In the genomic region with DNA sequence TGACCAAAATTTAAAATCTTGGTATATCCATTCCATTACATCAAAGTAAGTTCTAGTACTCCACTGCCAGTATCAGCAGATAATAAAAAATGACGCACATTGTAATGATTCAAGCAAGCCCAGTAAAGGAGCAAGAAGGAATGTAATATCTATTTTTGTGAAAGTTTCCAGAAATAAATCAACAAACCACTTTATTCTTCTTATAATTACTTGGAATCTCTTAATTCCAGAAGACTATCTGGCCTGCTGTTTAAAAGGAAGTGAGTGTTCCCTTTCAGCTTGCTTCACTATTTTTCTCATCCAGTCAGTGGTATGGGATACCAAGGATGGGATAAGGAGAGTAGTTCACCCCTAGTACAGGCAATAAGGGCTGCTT, we compare ENCODE assay signal across 16 cellular contexts. TPM values are rescaled to one million over a fixed set of nuclear protein-coding genes. Genes with fewer than 3 reads are reported as not detected.
DNase-seq lines count a peak whose midpoint lies in the region; ATAC-seq, FAIRE-seq and TF ChIP-seq lines count a peak whose summit lies in the region.
"Had no signal": no experiment of that assay in that cellular context is flagged by ENCODE, and none has a peak within 500 bp of the region (broad histone marks: within the 10 kb centered on the region; RNA-seq: fewer than 3 reads in every experiment).

No MANE protein-coding gene starts in this region.

- POLR2A ChIA-PET in endothelial cell of umbilical vein (lab: Charles Lee) = no interaction called here

- no peak overlapping the region for H3K9ac ChIP-seq in H9 (ENCODE audit: extremely low read depth, insufficient read length, low read length)
- no peak overlapping the region for H3K9ac ChIP-seq in endothelial cell of umbilical vein (replicated peaks; ENCODE audit: extremely low read depth, insufficient read depth, low read length)

- H3K79me1 ChIP-seq in H9 (ENCODE audit: insufficient read depth, low read depth, low read length, poor library complexity, severe bottlenecking) = no peaks in the 10 kb centered on the region

- CTCF ChIA-PET in endothelial cell of umbilical vein (lab: Charles Lee) = interaction anchor here (2.7 kb wide), 1 partner anchor 183 kb away, joined by 12 read pairs; the partner anchor contains the start of gene CALHM5

- H3K4me3 Mint-ChIP-seq in H9 (peak overlapping the region in 1 of 2 experiments; percentile 30; a peak in 2 of 5 replicates), T-helper 17 cell (no peak overlapping the region)
- H3K4me3 Mint-ChIP-seq: activated naive CD4-positive, alpha-beta T cell treated with anti-CD3 and anti-CD28 coated beads for 36 hours had no signal

- peaks cover 3 to 6% of the 10 kb centered on the region in 2 experiments; a peak in 4 of 5 replicates for H3K9me3 Mint-ChIP-seq in H9

- FAIRE-seq in endothelial cell of umbilical vein (lab: Jason Lieb, UNC) = peak; percentile 55
- FAIRE-seq: endometrium, GM12892 had no signal

- TF ChIP-seq CTCF in H9 (conservative IDR thresholded peaks at IDR 0.05) = no peak
- TF ChIP-seq CTCF in endothelial cell of umbilical vein (IDR thresholded peaks at IDR 0.05; ENCODE audit: extremely low read depth in 1 of 2, insufficient read depth in 1 of 2, low read depth in 1 of 2, low read length in 2 of 2) = no peak
- TF ChIP-seq CTCF in lower lobe of right lung (IDR thresholded peaks at IDR 0.05) = no peak
- TF ChIP-seq CTCF in suprapubic skin (IDR thresholded peaks at IDR 0.05) = no peak

- H3K36me3 ChIP-seq in endothelial cell of umbilical vein (ENCODE audit: control insufficient read depth in 2 of 2, extremely low read depth in 1 of 2, insufficient read depth in 2 of 2, low read length in 2 of 2) (no peaks in the 10 kb centered on the region), lower lobe of right lung (no peaks in the 10 kb centered on the region), suprapubic skin (no peaks in the 10 kb centered on the region)
- H3K36me3 ChIP-seq: neutrophil had no signal

- H3K27ac ChIP-seq in H9 (ENCODE audit: insufficient read length, low read depth, low read length) = peak overlapping the region; percentile 69
- peak overlapping the region; percentile 75 for H3K27ac ChIP-seq in endothelial cell of umbilical vein (ENCODE audit: insufficient read depth, low read depth, low read length)
- H3K27ac ChIP-seq in lower lobe of right lung = peak overlapping the region; percentile 15
- peak overlapping the region; percentile 7 for H3K27ac ChIP-seq in suprapubic skin
- H3K27ac ChIP-seq: neutrophil had no signal

- no peak overlapping the region for H3T11ph ChIP-seq in H9 (ENCODE audit: low read length)

- TF ChIP-seq POLR2A in endothelial cell of umbilical vein (IDR thresholded peaks at IDR 0.05; ENCODE audit: low read depth, low read length) = no peak
- TF ChIP-seq POLR2A in suprapubic skin (IDR thresholded peaks at IDR 0.05) = no peak

- no CpG with 5 or more reads among the region's 1 CpG for WGBS in H9 (ENCODE audit: extremely low coverage, insufficient read length, low lambda C conversion rate)
- 78% methylated on average over 1 of the region's 1 CpG for WGBS in suprapubic skin

- H3K9me3 ChIP-seq in H9 (ENCODE audit: control insufficient read depth, low read depth, low read length) = no peaks in the 10 kb centered on the region
- no peaks in the 10 kb centered on the region for H3K9me3 ChIP-seq in endothelial cell of umbilical vein (replicated peaks; ENCODE audit: control insufficient read depth, insufficient read depth, low read length)
- no peaks in the 10 kb centered on the region for H3K9me3 ChIP-seq in lower lobe of right lung
- H3K9me3 ChIP-seq in suprapubic skin = no peaks in the 10 kb centered on the region
- H3K9me3 ChIP-seq in T-helper 17 cell (ENCODE audit: control insufficient read depth, low read length, poor library complexity, severe bottlenecking) = no peaks in the 10 kb centered on the region
- H3K9me3 ChIP-seq: neutrophil had no signal

- H3K56ac ChIP-seq in H9 (ENCODE audit: insufficient read length, low read depth, low read length) = no peak overlapping the region

- no peak overlapping the region for H2BK12ac ChIP-seq in H9 (ENCODE audit: insufficient read length, low read depth, low read length)

- no peak overlapping the region for H3K4me3 ChIP-seq in endothelial cell of umbilical vein (replicated peaks in 1 of 3; ENCODE audit: insufficient read depth in 1 of 3, low read depth in 1 of 3, low read length in 3 of 3)
- no peak overlapping the region for H3K4me3 ChIP-seq in lower lobe of right lung
- H3K4me3 ChIP-seq in suprapubic skin = no peak overlapping the region
- H3K4me3 ChIP-seq: lung had no signal

- TF ChIP-seq EP300 in suprapubic skin (IDR thresholded peaks at IDR 0.05) = no peak

- H3K23ac ChIP-seq in H9 (ENCODE audit: insufficient read length, low read depth, low read length) = no peak overlapping the region

- no peak overlapping the region for H2BK15ac ChIP-seq in H9 (ENCODE audit: low read depth, low read length)

- no peaks in the 10 kb centered on the region for H3K27me3 ChIP-seq in H9 (ENCODE audit: insufficient read depth, low read length)
- H3K27me3 ChIP-seq in endothelial cell of umbilical vein (ENCODE audit: control insufficient read depth in 2 of 2, insufficient read depth in 2 of 2, low read length in 2 of 2) = no peaks in the 10 kb centered on the region
- no peaks in the 10 kb centered on the region for H3K27me3 ChIP-seq in lower lobe of right lung (ENCODE audit: low read depth)
- no peaks in the 10 kb centered on the region for H3K27me3 ChIP-seq in suprapubic skin
- H3K27me3 ChIP-seq: neutrophil had no signal

- no peak overlapping the region for H3K4ac ChIP-seq in H9 (ENCODE audit: low read depth, low read length)

- H3K36me3 Mint-ChIP-seq in H9 (ENCODE audit: insufficient read depth in 1 of 3, low read depth in 3 of 3) (peaks cover 0 to 10% (median 8%) of the 10 kb centered on the region in 3 experiments; a peak in 4 of 7 replicates), T-helper 17 cell (ENCODE audit: low read depth) (no peaks in the 10 kb centered on the region)

- no peak overlapping the region for H2BK20ac ChIP-seq in H9 (ENCODE audit: low read depth, low read length, poor library complexity, severe bottlenecking)

- H3K79me2 ChIP-seq in H9 (ENCODE audit: insufficient read depth, low read length) (no peaks in the 10 kb centered on the region), endothelial cell of umbilical vein (ENCODE audit: control insufficient read depth, insufficient read depth, low read length) (no peaks in the 10 kb centered on the region)

- H3K9me1 ChIP-seq in endothelial cell of umbilical vein (replicated peaks; ENCODE audit: control insufficient read depth, extremely low read depth, insufficient read depth, low read length) = no peaks in the 10 kb centered on the region

- H3K4me1 Mint-ChIP-seq in H9 (peaks cover 51 to 53% of the 10 kb centered on the region in 2 experiments), T-helper 17 cell (no peaks in the 10 kb centered on the region)

- no peak overlapping the region for H4K8ac ChIP-seq in H9 (replicated peaks; ENCODE audit: insufficient read length, low read depth, low read length)

- H3K4me2 ChIP-seq in H9 (ENCODE audit: insufficient read depth, insufficient read length, low read length) (peak overlapping the region; percentile 31), endothelial cell of umbilical vein (ENCODE audit: insufficient read depth, low read length) (peak overlapping the region; percentile 92)

- H3K23me2 ChIP-seq in H9 (ENCODE audit: insufficient read length, low read depth, low read length, poor library complexity, severe bottlenecking) = no peaks in the 10 kb centered on the region

- dilution Hi-C loops in endothelial cell of umbilical vein (cut with MboI; ENCODE audit: extremely low pct_ligation_motif_present, low sequenced_read_pairs) = no loop called here

- no peak overlapping the region for H2BK120ac ChIP-seq in H9 (ENCODE audit: low read depth, low read length, poor library complexity, severe bottlenecking)

- no TSS peak for BruUV-seq in endothelial cell of umbilical vein (replicated peaks; lab: Mats Ljungman, UMichigan)

- ATAC-seq in lower lobe of right lung (peak in 1 of 2 donors; percentile 26), T-helper 17 cell (no peak)

- DNase-seq in H9 (no peak), endothelial cell of umbilical vein (ENCODE audit: low read depth, low spot score) (no peak), lower lobe of right lung (no peak), suprapubic skin (ENCODE audit: low spot score in 2 of 2) (no peak), HuH-7.5 (ENCODE audit: low spot score) (no peak), T-helper 17 cell (no peak), AML-193 (lab: John Stamatoyannopoulos, UW) (no peak), Ammon's horn (ENCODE audit: low spot score) (no peak)
- DNase-seq: activated naive CD4-positive, alpha-beta T cell treated with anti-CD3 and anti-CD28 coated beads for 36 hours; caudate nucleus; NCI-H1092; NCI-H2171 treated with DMSO at 0.1 percent for 48 hours had no signal

- H4K91ac ChIP-seq in H9 (ENCODE audit: insufficient read length, low read depth, low read length) = no peak overlapping the region

- no peaks in the 10 kb centered on the region for H4K20me1 ChIP-seq in H9 (ENCODE audit: control insufficient read depth, insufficient read depth, insufficient read length)
- H4K20me1 ChIP-seq in endothelial cell of umbilical vein (replicated peaks; ENCODE audit: control insufficient read depth, extremely low read depth, insufficient read depth, low read length) = no peaks in the 10 kb centered on the region

- H3K18ac ChIP-seq in H9 (ENCODE audit: insufficient read length, low read depth, low read length) = no peak overlapping the region

- H2BK5ac ChIP-seq in H9 (ENCODE audit: insufficient read length, low read length) = no peak overlapping the region

- H2AK5ac ChIP-seq in H9 (ENCODE audit: insufficient read length, low read length) = no peak overlapping the region

- intact Hi-C loops in endothelial cell of umbilical vein (cut with micrococcal nuclease) = loop anchor here (1.0 to 2.0 kb wide), 2 partner anchors 14 to 42 kb away; partner anchors contain the start of gene DSE
- intact Hi-C loops in lower lobe of right lung (cut with DNase I) = no loop called here

- no peaks in the 10 kb centered on the region for H3K27me3 Mint-ChIP-seq in H9 (ENCODE audit: low read depth)
- H3K27me3 Mint-ChIP-seq in T-helper 17 cell = no peaks in the 10 kb centered on the region

- H3K4me1 ChIP-seq in H9 (ENCODE audit: insufficient read depth, low read length) = peaks cover 16% of the 10 kb centered on the region; the same call in 1 of the 2 replicates
- peaks cover 16% of the 10 kb centered on the region for H3K4me1 ChIP-seq in endothelial cell of umbilical vein (ENCODE audit: control insufficient read depth, extremely low read depth, insufficient read depth, low read length)
- H3K4me1 ChIP-seq in lower lobe of right lung = peaks cover 13% of the 10 kb centered on the region
- H3K4me1 ChIP-seq in suprapubic skin = peaks cover 21% of the 10 kb centered on the region

- H2AFZ ChIP-seq in H9 (ENCODE audit: low read length) (no peak overlapping the region), endothelial cell of umbilical vein (ENCODE audit: low read depth, low read length) (peak overlapping the region; percentile 62)

- no peak overlapping the region for H3K14ac ChIP-seq in H9 (ENCODE audit: insufficient read depth, low read length)

- H3K27ac Mint-ChIP-seq in H9 = peak overlapping the region in 2 of 3 experiments; percentile 50 to 98; a peak in 4 of 7 replicates
- H3K27ac Mint-ChIP-seq in T-helper 17 cell = no peak overlapping the region
- H3K27ac Mint-ChIP-seq: activated naive CD4-positive, alpha-beta T cell treated with anti-CD3 and anti-CD28 coated beads for 36 hours had no signal

- no peak overlapping the region for H4K5ac ChIP-seq in H9 (ENCODE audit: insufficient read length, low read depth, low read length)

RNA-seq across cellular contexts. Expression of gene DSE, which starts 42.2 kb away (rescaled TPM):
- total RNA-seq in H9 (2021) = 41.5 and 45.6 TPM in 2 replicates
- 25.0 and 31.3 TPM in 2 replicates for total RNA-seq in endothelial cell of umbilical vein
- 12.0 and 16.0 TPM in 2 replicates for polyA plus RNA-seq in endothelial cell of umbilical vein
- 11.3 TPM in 2 replicates for polyA plus RNA-seq in endothelial cell of umbilical vein (2011; cell fraction: cytosol; rRNA removed)
- polyA plus RNA-seq in endothelial cell of umbilical vein (2011; cell fraction: nucleus; rRNA removed) = 17.0 and 18.4 TPM in 2 replicates
- 12.4 and 14.3 TPM in 2 replicates for polyA plus RNA-seq in endothelial cell of umbilical vein (2012)
- 38.6 and 43.0 TPM in 2 replicates for polyA minus RNA-seq in endothelial cell of umbilical vein
- 0.61 TPM for polyA minus RNA-seq in endothelial cell of umbilical vein (2011; cell fraction: cytosol; rRNA and poly(A)+ RNA removed)
- polyA minus RNA-seq in endothelial cell of umbilical vein (2011; cell fraction: nucleus; rRNA and poly(A)+ RNA removed) = 36.8 and 51.9 TPM in 2 replicates
- total RNA-seq in lower lobe of right lung = 59.7 TPM
- total RNA-seq in suprapubic skin = 10 to 100 TPM; 36.0 to 40.0 (median 37.2) TPM
- 10 to 100 TPM; 19.2 to 32.3 TPM for total RNA-seq in T-helper 17 cell

RNA-seq across cellular contexts. Expression of gene TSPYL1, which starts 48.8 kb away (rescaled TPM):
- total RNA-seq in H9 (2021) (75.3 and 76.8 TPM in 2 replicates), endothelial cell of umbilical vein (54.5 and 57.3 TPM in 2 replicates), lower lobe of right lung (72.7 TPM), suprapubic skin (10 to 100 TPM; 48.0 to 95.2 (median 67.0) TPM), T-helper 17 cell (100 to 1,000 TPM; 199 to 216 TPM)
- 28.7 and 32.1 TPM in 2 replicates for polyA plus RNA-seq in endothelial cell of umbilical vein
- 22.7 and 22.8 TPM in 2 replicates for polyA plus RNA-seq in endothelial cell of umbilical vein (2011; cell fraction: cytosol; rRNA removed)
- polyA plus RNA-seq in endothelial cell of umbilical vein (2011; cell fraction: nucleus; rRNA removed) = 16.6 and 18.5 TPM in 2 replicates
- 30.1 and 38.2 TPM in 2 replicates for polyA plus RNA-seq in endothelial cell of umbilical vein (2012)
- polyA minus RNA-seq in endothelial cell of umbilical vein = 94.4 and 108 TPM in 2 replicates
- polyA minus RNA-seq in endothelial cell of umbilical vein (2011; cell fraction: cytosol; rRNA and poly(A)+ RNA removed) = 47.3 TPM
- 22.3 and 26.4 TPM in 2 replicates for polyA minus RNA-seq in endothelial cell of umbilical vein (2011; cell fraction: nucleus; rRNA and poly(A)+ RNA removed)

Comparison
In these comparisons a context has a peak if more than half of its experiments do, and no peak if none do; other contexts are left out.
1. H3K27ac ChIP-seq: peak in every context shown above with its lines; median percentile 75 in endothelial cell of umbilical vein; 69 in H9; 15 in lower lobe of right lung; 7 in suprapubic skin.